ENCODE assay signal across 8 cellular contexts in the genomic region with DNA sequence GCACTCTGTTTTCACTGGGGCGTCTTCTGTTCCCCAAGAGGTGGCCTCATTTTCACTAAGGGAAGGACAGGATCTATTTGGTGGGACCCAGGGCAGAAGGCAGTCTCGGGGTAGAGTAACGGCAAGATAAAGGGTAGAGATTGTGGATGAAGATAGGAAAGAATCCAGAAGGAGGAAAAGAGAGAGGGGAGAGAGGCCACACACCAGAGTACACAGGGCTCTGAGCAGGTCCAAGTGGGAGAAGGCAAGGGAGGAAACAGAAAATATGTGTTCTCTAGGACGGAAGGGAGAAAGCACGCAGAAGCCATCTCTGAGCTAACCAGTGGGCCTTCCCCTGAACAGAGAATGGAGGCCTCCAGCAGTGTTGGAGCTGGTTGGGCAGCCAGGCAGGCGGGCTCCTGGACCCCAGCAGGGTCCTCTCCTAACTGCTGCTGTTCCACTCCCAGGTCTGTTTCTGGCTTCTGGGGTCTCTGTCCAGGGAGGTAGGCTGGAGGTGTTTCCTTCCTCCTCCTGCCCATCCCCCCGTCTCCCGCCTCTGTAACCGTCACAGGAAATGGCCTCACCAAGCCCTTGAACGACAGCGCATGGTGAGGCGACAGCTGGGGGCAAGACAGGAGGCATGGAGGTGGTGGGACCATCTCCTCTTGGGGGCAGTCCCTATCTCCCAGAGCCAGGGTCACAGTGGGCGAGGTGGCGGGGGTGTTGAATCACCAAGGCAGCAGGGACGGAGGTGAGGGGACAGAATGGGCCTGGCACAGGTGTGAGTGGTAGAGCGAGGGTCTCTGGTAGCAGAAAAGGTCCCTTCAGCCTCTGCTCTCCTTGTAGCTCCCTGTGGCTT.
A peak's percentile ranks its signal among the peaks of the same experiment; 100 is the strongest.
DNase-seq lines count a peak whose midpoint lies in the region; ATAC-seq and TF ChIP-seq lines count a peak whose summit lies in the region.

No MANE protein-coding gene starts in this region.

- no peak for TF ChIP-seq CTCF in SU-DHL-6 (IDR thresholded peaks at IDR 0.05; ENCODE audit: insufficient read depth, low read length, poor library complexity, severe bottlenecking)

- peaks cover 10% of the 10 kb centered on the region; the same call in 1 of the 2 replicates for H3K79me2 ChIP-seq in SU-DHL-6 (ENCODE audit: insufficient read depth, low read length)

- H3K36me3 ChIP-seq in SU-DHL-6 (ENCODE audit: low read length): no peaks in the 10 kb centered on the region

- H3K27me3 ChIP-seq in SU-DHL-6 (ENCODE audit: low read length): no peaks in the 10 kb centered on the region

- H3K27ac ChIP-seq in SU-DHL-6 (ENCODE audit: low read depth, low read length) (peak overlapping the region; percentile 87), caudate nucleus (ENCODE audit: low read depth, low read length) (peak overlapping the region; percentile 39)

- peak overlapping the region; percentile 66 for H3K4me2 ChIP-seq in SU-DHL-6 (ENCODE audit: low read depth, low read length, poor library complexity, severe bottlenecking)

- ATAC-seq in HG02642 (IDR thresholded peaks at IDR 0.05; ENCODE audit: poor library complexity, unreplicated experiment): no peak
- ATAC-seq in HG03521 (IDR thresholded peaks at IDR 0.05; ENCODE audit: unreplicated experiment): no peak
- no peak for ATAC-seq in GM21619 (IDR thresholded peaks at IDR 0.05; ENCODE audit: unreplicated experiment)

- DNase-seq in GM19238 (ENCODE audit: insufficient read length, low spot score) (peak; percentile 58), caudate nucleus (lab: John Stamatoyannopoulos, UW) (peak in 1 of 61 donors; percentile 8), NCI-H128 (lab: John Stamatoyannopoulos, UW; ENCODE audit: unreplicated experiment) (no peak)
- DNase-seq in stimulated activated CD8-positive, alpha-beta memory T cell treated with anti-CD3 and anti-CD28 coated beads, Interleukin-15, amount 100 ng/mL, for 48 hours (ENCODE audit: low read depth in 2 of 2): peak; percentile 71 to 72

- no peaks in the 10 kb centered on the region for H4K20me1 ChIP-seq in SU-DHL-6 (ENCODE audit: low read depth, low read length)

- peak overlapping the region; percentile 52 for H3K4me3 ChIP-seq in SU-DHL-6 (ENCODE audit: insufficient read depth, low read length, poor library complexity, severe bottlenecking)

- peak overlapping the region; percentile 76 for H3K9ac ChIP-seq in SU-DHL-6 (ENCODE audit: low read length)

- H3F3A ChIP-seq in SU-DHL-6 (ENCODE audit: insufficient read depth): no peaks in the 10 kb centered on the region; the same call in 1 of the 2 replicates

- H2AFZ ChIP-seq in SU-DHL-6 (ENCODE audit: low read depth, low read length, severe bottlenecking): peak overlapping the region; percentile 16

- no peaks in the 10 kb centered on the region for H3K9me3 ChIP-seq in SU-DHL-6 (ENCODE audit: insufficient read depth, low read length)

- no peaks in the 10 kb centered on the region for H3K9me2 ChIP-seq in SU-DHL-6 (replicated peaks; ENCODE audit: insufficient read depth, low read length)
